ENCODE assay signal across 25 cellular contexts in the genomic region with DNA sequence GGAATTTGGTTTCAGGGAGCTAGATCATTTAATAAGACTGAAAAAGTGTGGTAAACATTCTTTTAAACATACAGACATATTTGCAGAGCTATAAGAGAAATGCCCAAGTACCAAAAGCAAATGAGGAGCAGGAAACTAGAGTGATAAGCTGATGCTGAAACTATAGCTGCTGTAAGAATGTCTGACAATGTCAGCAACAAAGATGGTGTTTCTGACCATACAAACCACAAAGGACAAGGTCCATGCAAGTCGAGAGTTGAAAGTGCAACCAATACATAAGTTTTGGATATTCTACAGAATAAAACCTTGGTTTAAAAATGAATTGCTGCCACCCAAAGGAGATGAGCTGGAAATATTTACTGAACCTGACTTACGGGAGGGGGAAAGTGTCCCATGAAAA.
A peak's percentile ranks its signal among the peaks of the same experiment; 100 is the strongest.
DNase-seq lines count a peak whose midpoint lies in the region; ATAC-seq and TF ChIP-seq lines count a peak whose summit lies in the region.
"Had no signal": no experiment of that assay in that cellular context is flagged by ENCODE, and none has a peak within 500 bp of the region (broad histone marks: within the 10 kb centered on the region; RNA-seq: fewer than 3 reads in every experiment).

No MANE protein-coding gene starts in this region.

- no peaks in the 10 kb centered on the region for H3K79me2 ChIP-seq in KMS-11 (ENCODE audit: insufficient read depth, low read depth)

- no peak for TF ChIP-seq CTCF in KMS-11 (conservative IDR thresholded peaks at IDR 0.05; ENCODE audit: low read depth, low read length)
- TF ChIP-seq CTCF in Calu3 (IDR thresholded peaks at IDR 0.05; ENCODE audit: unreplicated experiment): no peak
- no peak for TF ChIP-seq CTCF in Peyer's patch (IDR thresholded peaks at IDR 0.05)

- H3K4me1 Mint-ChIP-seq in Calu3 (ENCODE audit: low read depth, unreplicated experiment): no peaks in the 10 kb centered on the region
- H3K4me1 Mint-ChIP-seq: activated B cell treated with CpG ODN at 0.5 μM for 24 hours; activated naive CD8-positive, alpha-beta T cell treated with anti-CD3 and anti-CD28 coated beads, Interleukin-2, amount 50 U/mL, for 24 hours; stimulated activated memory B cell treated with anti-CD40 and anti-IgM and Interleukin-4, amounts not matched to agents 10 μg/mL and 1 μg/mL and 100 μg/mL, for 72 hours had no signal

- DNase-seq in amygdala (lab: John Stamatoyannopoulos, UW): no peak
- DNase-seq in Calu3: no peak
- DNase-seq in Peyer's patch: no peak
- DNase-seq in NCI-H1930 (lab: John Stamatoyannopoulos, UW): no peak
- DNase-seq: activated B cell treated with CpG ODN at 0.5 μM for 24 hours; activated CD4-positive, alpha-beta memory T cell treated with anti-CD3 and anti-CD28 coated beads for 36 hours; activated naive CD8-positive, alpha-beta T cell treated with anti-CD3 and anti-CD28 coated beads, Interleukin-2, amount 50 U/mL, for 24 hours; Caco-2; effector memory CD4-positive, alpha-beta T cell; KBM-7; kidney glomerular epithelial cell; NCI-H526; small intestine; stimulated activated CD4-positive, alpha-beta T cell treated with anti-CD3 and anti-CD28 coated beads, Interleukin-2, amount 100 ng/mL, for 24 hours had no signal

- H2AFZ ChIP-seq in KMS-11 (ENCODE audit: low read depth): peak overlapping the region; percentile 19

- no peaks in the 10 kb centered on the region for H4K20me1 ChIP-seq in KMS-11 (ENCODE audit: insufficient read depth)
- H4K20me1 ChIP-seq: BLaER1 had no signal

- H3K9ac ChIP-seq in KMS-11: peak overlapping the region; percentile 1; the same call in 1 of the 2 replicates
- H3K9ac ChIP-seq: BLaER1 had no signal

- H3K27ac Mint-ChIP-seq in Calu3 (ENCODE audit: unreplicated experiment): no peak overlapping the region
- H3K27ac Mint-ChIP-seq: activated B cell treated with CpG ODN at 0.5 μM for 24 hours; activated CD4-positive, alpha-beta memory T cell treated with anti-CD3 and anti-CD28 coated beads for 36 hours; activated naive CD8-positive, alpha-beta T cell treated with anti-CD3 and anti-CD28 coated beads, Interleukin-2, amount 50 U/mL, for 24 hours; stimulated activated memory B cell treated with anti-CD40 and anti-IgM and Interleukin-4, amounts not matched to agents 10 μg/mL and 1 μg/mL and 100 μg/mL, for 72 hours; T-helper 2 cell treated with Interferon-gamma antibody and Interleukin-4, amounts not matched to agents 5 μg/mL and 100 μg/mL, for 36 hours had no signal

- CTCF ChIA-PET in Calu3 (lab: Charles Lee): no interaction called here

- H3K9me3 ChIP-seq in Peyer's patch: no peaks in the 10 kb centered on the region
- H3K9me3 ChIP-seq: A549, BLaER1, Caco-2, HAP-1, suprapubic skin had no signal

- H3K36me3 Mint-ChIP-seq in Calu3 (ENCODE audit: insufficient read depth, unreplicated experiment): no peaks in the 10 kb centered on the region
- H3K36me3 Mint-ChIP-seq: activated CD4-positive, alpha-beta memory T cell treated with anti-CD3 and anti-CD28 coated beads for 36 hours; stimulated activated memory B cell treated with anti-CD40 and anti-IgM and Interleukin-4, amounts not matched to agents 10 μg/mL and 1 μg/mL and 100 μg/mL, for 72 hours had no signal

- peaks cover 2% of the 10 kb centered on the region for H3K9me3 Mint-ChIP-seq in Calu3 (ENCODE audit: low read depth, unreplicated experiment)
- H3K9me3 Mint-ChIP-seq: activated B cell treated with CpG ODN at 0.5 μM for 24 hours; activated CD4-positive, alpha-beta memory T cell treated with anti-CD3 and anti-CD28 coated beads for 36 hours; activated naive CD8-positive, alpha-beta T cell treated with anti-CD3 and anti-CD28 coated beads, Interleukin-2, amount 50 U/mL, for 24 hours; stimulated activated memory B cell treated with anti-CD40 and anti-IgM and Interleukin-4, amounts not matched to agents 10 μg/mL and 1 μg/mL and 100 μg/mL, for 72 hours; T-helper 2 cell treated with Interferon-gamma antibody and Interleukin-4, amounts not matched to agents 5 μg/mL and 100 μg/mL, for 36 hours had no signal

- H3K4me2 ChIP-seq in KMS-11: peak overlapping the region; percentile 77
- H3K4me2 ChIP-seq: A549, BLaER1 had no signal

- H3K4me1 ChIP-seq in KMS-11 (ENCODE audit: low read depth, poor library complexity, severe bottlenecking) (peaks cover 56% of the 10 kb centered on the region), Peyer's patch (no peaks in the 10 kb centered on the region)
- H3K4me1 ChIP-seq: A549, Caco-2, HAP-1, suprapubic skin had no signal

- H3K36me3 ChIP-seq in KMS-11 (ENCODE audit: insufficient read depth): no peaks in the 10 kb centered on the region
- no peaks in the 10 kb centered on the region for H3K36me3 ChIP-seq in Peyer's patch
- H3K36me3 ChIP-seq: BLaER1, HAP-1, suprapubic skin had no signal

- H3K27me3 ChIP-seq in KMS-11 (ENCODE audit: insufficient read depth, low read depth): no peaks in the 10 kb centered on the region
- no peaks in the 10 kb centered on the region for H3K27me3 ChIP-seq in Peyer's patch
- H3K27me3 ChIP-seq: BLaER1, suprapubic skin had no signal

- no peak for TF ChIP-seq POLR2A in Peyer's patch (IDR thresholded peaks at IDR 0.05)

- intact Hi-C loops in Calu3 (cut with micrococcal nuclease; ENCODE audit: unreplicated experiment): no loop called here

- H3K4me3 ChIP-seq in KMS-11 (IDR thresholded peaks at IDR 0.05; ENCODE audit: insufficient read depth, low read depth, low read length) (peak overlapping the region; percentile 77), Peyer's patch (no peak overlapping the region)
- H3K4me3 ChIP-seq: A549, BLaER1, HAP-1, suprapubic skin had no signal

- no peak overlapping the region for H3K4me3 Mint-ChIP-seq in Calu3 (ENCODE audit: low read depth, unreplicated experiment)
- H3K4me3 Mint-ChIP-seq: activated B cell treated with CpG ODN at 0.5 μM for 24 hours; activated CD4-positive, alpha-beta memory T cell treated with anti-CD3 and anti-CD28 coated beads for 36 hours; activated naive CD8-positive, alpha-beta T cell treated with anti-CD3 and anti-CD28 coated beads, Interleukin-2, amount 50 U/mL, for 24 hours; stimulated activated memory B cell treated with anti-CD40 and anti-IgM and Interleukin-4, amounts not matched to agents 10 μg/mL and 1 μg/mL and 100 μg/mL, for 72 hours; T-helper 2 cell treated with Interferon-gamma antibody and Interleukin-4, amounts not matched to agents 5 μg/mL and 100 μg/mL, for 36 hours had no signal

- H3K27me3 Mint-ChIP-seq in Calu3 (ENCODE audit: unreplicated experiment): no peaks in the 10 kb centered on the region
- H3K27me3 Mint-ChIP-seq: activated B cell treated with CpG ODN at 0.5 μM for 24 hours; activated naive CD8-positive, alpha-beta T cell treated with anti-CD3 and anti-CD28 coated beads, Interleukin-2, amount 50 U/mL, for 24 hours; stimulated activated memory B cell treated with anti-CD40 and anti-IgM and Interleukin-4, amounts not matched to agents 10 μg/mL and 1 μg/mL and 100 μg/mL, for 72 hours had no signal

- no TSS peak for BruUV-seq in Calu3 (replicated peaks; lab: Mats Ljungman, UMichigan)

- ATAC-seq in GM18511 (IDR thresholded peaks at IDR 0.05; ENCODE audit: unreplicated experiment) (peak; percentile 88), GM19395 (IDR thresholded peaks at IDR 0.05; ENCODE audit: unreplicated experiment) (peak; percentile 68), HG02970 (IDR thresholded peaks at IDR 0.05; ENCODE audit: low FRiP score, unreplicated experiment) (peak; percentile 88)
- ATAC-seq: A549; activated naive CD8-positive, alpha-beta T cell treated with anti-CD3 and anti-CD28 coated beads, Interleukin-2, amount 50 U/mL, for 24 hours; esophagus mucosa; stimulated activated memory B cell treated with anti-CD40 and anti-IgM and Interleukin-4, amounts not matched to agents 10 μg/mL and 1 μg/mL and 100 μg/mL, for 72 hours had no signal

- H3K27ac ChIP-seq in KMS-11: peak overlapping the region; percentile 46
- no peak overlapping the region for H3K27ac ChIP-seq in Peyer's patch
- H3K27ac ChIP-seq: A549, BLaER1, suprapubic skin had no signal
